In genomic region chr22:41589260-41589600, GRCh38 we compare ENCODE assay signal across 9 cellular contexts. TPM values are rescaled to one million over a fixed set of nuclear protein-coding genes. Genes with fewer than 3 reads are reported as not detected.
DNase-seq lines count a peak whose midpoint lies in the region; ATAC-seq and TF ChIP-seq lines count a peak whose summit lies in the region.
"Had no signal": no experiment of that assay in that cellular context is flagged by ENCODE, and none has a peak within 500 bp of the region (broad histone marks: within the 10 kb centered on the region; RNA-seq: fewer than 3 reads in every experiment).

No MANE protein-coding gene starts in this region.

- no peaks in the 10 kb centered on the region for H3K27me3 ChIP-seq in OCI-LY1 (ENCODE audit: insufficient read depth, low read length)
- no peaks in the 10 kb centered on the region for H3K27me3 ChIP-seq in upper lobe of right lung

- no peaks in the 10 kb centered on the region for H3K9me2 ChIP-seq in OCI-LY1 (ENCODE audit: low read depth, low read length)

- H3K9ac ChIP-seq in OCI-LY1 (ENCODE audit: low read length) = peak overlapping the region; percentile 88

- H3K27me3 Mint-ChIP-seq in CD14-positive monocyte (ENCODE audit: low read depth in 3 of 3) (peaks cover 1 to 4% (median 2%) of the 10 kb centered on the region in 3 donors), memory B cell (no peaks in the 10 kb centered on the region)
- peaks cover 1% of the 10 kb centered on the region for H3K27me3 Mint-ChIP-seq in dendritic cell treated with granulocyte-macrophage colony-stimulating factor and Interleukin-4, amounts not matched to agents 40 ng/mL and 50 ng/mL, for 4 days

- TF ChIP-seq CTCF in CD14-positive monocyte (IDR thresholded peaks at IDR 0.05) = no peak
- no peak for TF ChIP-seq CTCF in OCI-LY1 (IDR thresholded peaks at IDR 0.05; ENCODE audit: low read length)
- TF ChIP-seq CTCF in upper lobe of right lung (IDR thresholded peaks at IDR 0.05) = no peak

- H3K4me3 ChIP-seq in OCI-LY1 (ENCODE audit: low read depth, low read length, poor library complexity, severe bottlenecking) (peak overlapping the region; percentile 94), upper lobe of right lung (peak overlapping the region; percentile 99)

- H3K4me1 Mint-ChIP-seq in CD14-positive monocyte = peaks cover 12% of the 10 kb centered on the region
- peaks cover 38% of the 10 kb centered on the region for H3K4me1 Mint-ChIP-seq in dendritic cell treated with granulocyte-macrophage colony-stimulating factor and Interleukin-4, amounts not matched to agents 40 ng/mL and 50 ng/mL, for 4 days (ENCODE audit: low read depth)
- no peaks in the 10 kb centered on the region for H3K4me1 Mint-ChIP-seq in memory B cell

- no peaks in the 10 kb centered on the region for H3F3A ChIP-seq in OCI-LY1 (ENCODE audit: insufficient read depth, low read length)

- peaks cover 9 to 14% of the 10 kb centered on the region in 2 donors for H3K36me3 Mint-ChIP-seq in CD14-positive monocyte
- H3K36me3 Mint-ChIP-seq in dendritic cell treated with granulocyte-macrophage colony-stimulating factor and Interleukin-4, amounts not matched to agents 40 ng/mL and 50 ng/mL, for 4 days (ENCODE audit: low read depth) = peaks cover 18% of the 10 kb centered on the region
- peaks cover 4% of the 10 kb centered on the region for H3K36me3 Mint-ChIP-seq in memory B cell

- H3K4me2 ChIP-seq in OCI-LY1 (ENCODE audit: low read length) = peak overlapping the region; percentile 95

- H3K9me3 ChIP-seq in OCI-LY1 (ENCODE audit: low read length) = no peaks in the 10 kb centered on the region
- H3K9me3 ChIP-seq in upper lobe of right lung = no peaks in the 10 kb centered on the region

- intact Hi-C loops in CD14-positive monocyte (cut with micrococcal nuclease) (no loop called here), upper lobe of right lung (cut with DNase I) (no loop called here)
- intact Hi-C loops in dendritic cell treated with granulocyte-macrophage colony-stimulating factor and Interleukin-4, amounts not matched to agents 40 ng/mL and 50 ng/mL, for 4 days (cut with micrococcal nuclease) = loop anchor here (1.0 to 5.0 kb wide), 2 partner anchors 45 to 243 kb away; partner anchors contain the start of genes POLR3H and SREBF2

- DNase-seq in CD14-positive monocyte (ENCODE audit: low spot score) (no peak), memory B cell (ENCODE audit: low spot score in 2 of 2) (no peak), upper lobe of right lung (no peak), NCI-H526 treated with DMSO at 0.1 percent for 48 hours (lab: John Stamatoyannopoulos, UW) (no peak)

- no peaks in the 10 kb centered on the region for H4K20me1 ChIP-seq in OCI-LY1 (ENCODE audit: insufficient read depth, low read length)

- H2AFZ ChIP-seq in OCI-LY1 (ENCODE audit: low read length) = no peak overlapping the region

- peak; percentile 16 for ATAC-seq in GM21367 (IDR thresholded peaks at IDR 0.05; ENCODE audit: unreplicated experiment)
- no peak for ATAC-seq in memory B cell (ENCODE audit: low read depth)
- peak; percentile 20 for ATAC-seq in upper lobe of right lung
- no peak for ATAC-seq in GM19467 (IDR thresholded peaks at IDR 0.05; ENCODE audit: unreplicated experiment)

- H3K27ac Mint-ChIP-seq in CD14-positive monocyte (peak overlapping the region in 5 of 7 donors; percentile 72 to 89 (median 80)), memory B cell (peak overlapping the region; percentile 58)
- peak overlapping the region; percentile 86 for H3K27ac Mint-ChIP-seq in dendritic cell treated with granulocyte-macrophage colony-stimulating factor and Interleukin-4, amounts not matched to agents 40 ng/mL and 50 ng/mL, for 4 days

- H3K36me3 ChIP-seq in OCI-LY1 (ENCODE audit: insufficient read depth, low read length) = 0 out of 2 replicates have a peak, but pooled peaks cover 5% of the 10 kb centered on the region
- peaks cover 6% of the 10 kb centered on the region for H3K36me3 ChIP-seq in upper lobe of right lung

- H3K4me1 ChIP-seq in OCI-LY1 (ENCODE audit: insufficient read depth, low read length, severe bottlenecking) (peaks cover 24% of the 10 kb centered on the region), upper lobe of right lung (peaks cover 15% of the 10 kb centered on the region)

- H3K4me3 Mint-ChIP-seq in CD14-positive monocyte (peak overlapping the region; percentile 88 to 93), memory B cell (peak overlapping the region; percentile 95)
- H3K4me3 Mint-ChIP-seq in dendritic cell treated with granulocyte-macrophage colony-stimulating factor and Interleukin-4, amounts not matched to agents 40 ng/mL and 50 ng/mL, for 4 days = peak overlapping the region; percentile 92

- peaks cover 0 to 2% (median 0%) of the 10 kb centered on the region in 7 donors for H3K9me3 Mint-ChIP-seq in CD14-positive monocyte
- no peaks in the 10 kb centered on the region for H3K9me3 Mint-ChIP-seq in dendritic cell treated with granulocyte-macrophage colony-stimulating factor and Interleukin-4, amounts not matched to agents 40 ng/mL and 50 ng/mL, for 4 days
- no peaks in the 10 kb centered on the region for H3K9me3 Mint-ChIP-seq in memory B cell

- H3K79me2 ChIP-seq in OCI-LY1 (ENCODE audit: insufficient read depth, low read length) = no peaks in the 10 kb centered on the region

- H3K27ac ChIP-seq in OCI-LY1 (ENCODE audit: low read depth, low read length, poor library complexity, severe bottlenecking) (peak overlapping the region; percentile 59), upper lobe of right lung (peak overlapping the region; percentile 86)

RNA-seq across cellular contexts. Expression of gene PMM1, which starts 0.4 kb away (rescaled TPM):
- polyA plus RNA-seq in CD14-positive monocyte = 10 to 100 TPM; 15.6 to 23.5 TPM
- total RNA-seq in upper lobe of right lung = 44.4 TPM

RNA-seq across cellular contexts. Expression of gene CSDC2, which starts 28.4 kb away (rescaled TPM):
- polyA plus RNA-seq in CD14-positive monocyte = not detected
- total RNA-seq in upper lobe of right lung = 6.3 TPM
- total RNA-seq: NCI-H460 had no signal

RNA-seq across cellular contexts. Expression of gene DESI1, which starts 31.6 kb away (rescaled TPM):
- 10 to 100 TPM; 15.8 to 33.7 TPM for polyA plus RNA-seq in CD14-positive monocyte
- total RNA-seq in upper lobe of right lung = 29.5 TPM

RNA-seq across cellular contexts. Expression of gene XRCC6, which starts 31.9 kb away (rescaled TPM):
- polyA plus RNA-seq in CD14-positive monocyte = 100 to 1,000 TPM; 267 to 286 TPM
- 160 TPM for total RNA-seq in upper lobe of right lung

RNA-seq across cellular contexts. Expression of gene POLR3H, which starts 45.0 kb away (rescaled TPM):
- polyA plus RNA-seq in CD14-positive monocyte = 10 to 100 TPM; 10.4 to 19.0 TPM
- total RNA-seq in upper lobe of right lung = 43.7 TPM

Comparison
In these comparisons a context has a peak if more than half of its experiments do, and no peak if none do; other contexts are left out.
1. ATAC-seq: peak in GM21367 (single experiment) and upper lobe of right lung (single experiment); none in memory B cell (single experiment) and GM19467 (single experiment).
2. Peak in every context shown above with its lines, with median percentiles within 50 percentile points of each other: H3K27ac Mint-ChIP-seq and H3K4me3 Mint-ChIP-seq.